21 cellular contexts compared by ENCODE assay signal in genomic region chr9:71941060-71941568, GRCh38. TPM values are rescaled to one million over a fixed set of nuclear protein-coding genes. Genes with fewer than 3 reads are reported as not detected.
DNase-seq lines count a peak whose midpoint lies in the region; ATAC-seq and TF ChIP-seq lines count a peak whose summit lies in the region.
"Had no signal": no experiment of that assay in that cellular context is flagged by ENCODE, and none has a peak within 500 bp of the region (broad histone marks: within the 10 kb centered on the region; RNA-seq: fewer than 3 reads in every experiment).

No MANE protein-coding gene starts in this region.

- no peak for ATAC-seq in HG03039 (IDR thresholded peaks at IDR 0.05; ENCODE audit: unreplicated experiment)
- ATAC-seq: activated CD4-positive, alpha-beta T cell treated with anti-CD3 and anti-CD28 coated beads for 36 hours; gastroesophageal sphincter; naive thymus-derived CD8-positive, alpha-beta T cell; sciatic nerve had no signal

- TF ChIP-seq CTCF in AG10803 (conservative IDR thresholded peaks at IDR 0.05; ENCODE audit: low read length): no peak
- no peak for TF ChIP-seq CTCF in fibroblast of pulmonary artery (IDR thresholded peaks at IDR 0.05; ENCODE audit: low read length, missing control alignments)

- DNase-seq in AG10803 (ENCODE audit: low read depth) (peak; percentile 35), LHCN-M2 (ENCODE audit: low read depth) (peak; percentile 51), astrocyte of the hippocampus (ENCODE audit: low read depth, low spot score) (peak; percentile 30), fibroblast of pulmonary artery (ENCODE audit: low read depth) (peak; percentile 10), ecto neural progenitor cell (ENCODE audit: low spot score) (no peak), middle frontal gyrus (ENCODE audit: extremely low spot score, low spot score) (no peak), dermis blood vessel endothelial cell (no peak)
- DNase-seq: activated CD4-positive, alpha-beta T cell treated with anti-CD3 and anti-CD28 coated beads for 36 hours; CD4-positive, CD25-positive, alpha-beta regulatory T cell; DMS 273 treated with DMSO at 0.1 percent for 48 hours; GF-D8; GOT3; naive thymus-derived CD8-positive, alpha-beta T cell; NCI-H1436; NCI-H526; ovary; SW 1271 had no signal

- no peak overlapping the region for H3K4me3 ChIP-seq in AG10803 (ENCODE audit: low read length)
- no peak overlapping the region for H3K4me3 ChIP-seq in fibroblast of pulmonary artery (replicated peaks; ENCODE audit: low read depth, low read length)
- H3K4me3 ChIP-seq: coronary artery, gastroesophageal sphincter, ovary had no signal

RNA-seq across cellular contexts. Expression of gene C9orf85, which starts 29.7 kb away (rescaled TPM):
- total RNA-seq in LHCN-M2 (2014; rRNA removed) (18.7 and 19.0 TPM in 2 replicates), dermis blood vessel endothelial cell (16.6 and 19.1 TPM in 2 replicates)
- polyA plus RNA-seq in LHCN-M2 (2012): 8.0 TPM

RNA-seq across cellular contexts. Expression of gene ABHD17B, which starts 30.1 kb away (rescaled TPM):
- total RNA-seq in LHCN-M2 (2014; rRNA removed) (16.9 and 20.3 TPM in 2 replicates), dermis blood vessel endothelial cell (68.0 and 76.9 TPM in 2 replicates)
- 3.3 TPM for polyA plus RNA-seq in LHCN-M2 (2012)

Comparison
In these comparisons a context has a peak if more than half of its experiments do, and no peak if none do; other contexts are left out.
1. DNase-seq: peak in AG10803 (single experiment), LHCN-M2 (single experiment), astrocyte of the hippocampus (single experiment) and fibroblast of pulmonary artery (single experiment); none in ecto neural progenitor cell (single experiment), middle frontal gyrus (single experiment) and dermis blood vessel endothelial cell (single experiment).